In genomic region chr10:28304032-28304571, GRCh38 we compare ENCODE assay signal across 11 cellular contexts. TPM values are rescaled to one million over a fixed set of nuclear protein-coding genes. Genes with fewer than 3 reads are reported as not detected.
A peak's percentile ranks its signal among the peaks of the same experiment; 100 is the strongest.
DNase-seq lines count a peak whose midpoint lies in the region; ATAC-seq, FAIRE-seq and TF ChIP-seq lines count a peak whose summit lies in the region.
"Had no signal": no experiment of that assay in that cellular context is flagged by ENCODE, and none has a peak within 500 bp of the region (broad histone marks: within the 10 kb centered on the region; RNA-seq: fewer than 3 reads in every experiment).

No MANE protein-coding gene starts in this region.

- peak; percentile 27 for FAIRE-seq in GM12892 (lab: Jason Lieb, UNC)

- H3K36me3 Mint-ChIP-seq in CD14-positive monocyte, result peaks cover 0 to 3% of the 10 kb centered on the region in 2 donors
- H3K36me3 Mint-ChIP-seq in activated T-helper 17 cell treated with anti-CD3 and anti-CD28 coated beads, Interleukin-2, amount 50 U/mL, for 72 hours (ENCODE audit: low read depth), result no peaks in the 10 kb centered on the region
- H3K36me3 Mint-ChIP-seq in naive thymus-derived CD4-positive, alpha-beta T cell, result no peaks in the 10 kb centered on the region

- TF ChIP-seq POLR2A in GM12892 (IDR thresholded peaks at IDR 0.05; ENCODE audit: low read depth, low read length) (no peak), vagina (IDR thresholded peaks at IDR 0.05) (no peak)

- POLR2A ChIA-PET in naive thymus-derived CD4-positive, alpha-beta T cell (lab: Charles Lee), result interaction anchor here (0.8 to 26.2 kb wide), 9 partner anchors 10 to 800 kb away, joined by 3 to 390 read pairs (median 4); no protein-coding TSS in a partner anchor

- H3K4me3 ChIP-seq in naive thymus-derived CD4-positive, alpha-beta T cell (ENCODE audit: low read length), result no peak overlapping the region
- H3K4me3 ChIP-seq in SJCRH30, result no peak overlapping the region
- no peak overlapping the region for H3K4me3 ChIP-seq in vagina

- peak overlapping the region; percentile 86 for H3K27ac ChIP-seq in naive thymus-derived CD4-positive, alpha-beta T cell (ENCODE audit: low read depth, low read length)
- H3K27ac ChIP-seq in SJCRH30 (no peak overlapping the region), vagina (no peak overlapping the region)
- H3K27ac ChIP-seq: epithelial cell of prostate had no signal

- no peaks in the 10 kb centered on the region for H3K36me3 ChIP-seq in naive thymus-derived CD4-positive, alpha-beta T cell (ENCODE audit: control insufficient read depth in 2 of 3, insufficient read depth in 3 of 3, low read length in 3 of 3)
- H3K36me3 ChIP-seq in SJCRH30, result no peaks in the 10 kb centered on the region
- H3K36me3 ChIP-seq in vagina, result no peaks in the 10 kb centered on the region
- H3K36me3 ChIP-seq: HAP-1 had no signal

- H3K4me1 ChIP-seq in naive thymus-derived CD4-positive, alpha-beta T cell (ENCODE audit: control insufficient read depth in 2 of 2, insufficient read depth in 2 of 2, low read length in 2 of 2), result peaks cover 8 to 39% of the 10 kb centered on the region in 2 donors
- H3K4me1 ChIP-seq in SJCRH30 (peaks cover 3% of the 10 kb centered on the region; the same call in 1 of the 2 replicates), vagina (peaks cover 18% of the 10 kb centered on the region)

- CTCF ChIA-PET in naive thymus-derived CD4-positive, alpha-beta T cell (lab: Charles Lee), result interaction anchor here (0.6 to 12.2 kb wide), 6 partner anchors 17 to 79 kb away, joined by 3 to 210 read pairs (median 26); no protein-coding TSS in a partner anchor

- intact Hi-C loops in CD14-positive monocyte (cut with micrococcal nuclease), result loop anchor here (5.0 to 10.0 kb wide), 4 partner anchors 49 to 78 kb away; no protein-coding TSS in a partner anchor
- intact Hi-C loops in naive thymus-derived CD4-positive, alpha-beta T cell (cut with micrococcal nuclease), result loop anchor here (5.0 to 10.0 kb wide), 2 partner anchors 371 to 802 kb away; partner anchors contain the start of genes BAMBI (in 1 of the 2) and RAB18 (in 1 of the 2)
- intact Hi-C loops in vagina (cut with DNase I), result no loop called here

- peak overlapping the region; percentile 84 to 96 (median 92) for H3K27ac Mint-ChIP-seq in CD14-positive monocyte
- H3K27ac Mint-ChIP-seq in activated T-helper 17 cell treated with anti-CD3 and anti-CD28 coated beads, Interleukin-2, amount 50 U/mL, for 72 hours, result peak overlapping the region; percentile 89
- H3K27ac Mint-ChIP-seq in naive thymus-derived CD4-positive, alpha-beta T cell, result peak overlapping the region; percentile 20 to 98 (median 93)

- no peaks in the 10 kb centered on the region for H3K27me3 ChIP-seq in naive thymus-derived CD4-positive, alpha-beta T cell (ENCODE audit: control insufficient read depth in 2 of 2, insufficient read depth in 2 of 2, low read length in 2 of 2)
- H3K27me3 ChIP-seq in SJCRH30, result peaks cover 2% of the 10 kb centered on the region; the same call in 1 of the 2 replicates
- H3K27me3 ChIP-seq in vagina, result no peaks in the 10 kb centered on the region

- no peaks in the 10 kb centered on the region for H3K9me3 Mint-ChIP-seq in CD14-positive monocyte
- no peaks in the 10 kb centered on the region for H3K9me3 Mint-ChIP-seq in activated T-helper 17 cell treated with anti-CD3 and anti-CD28 coated beads, Interleukin-2, amount 50 U/mL, for 72 hours
- H3K9me3 Mint-ChIP-seq in naive thymus-derived CD4-positive, alpha-beta T cell, result no peaks in the 10 kb centered on the region

- DNase-seq in CD14-positive monocyte (ENCODE audit: low spot score), result no peak
- DNase-seq in GM12892 (ENCODE audit: insufficient read length), result no peak
- DNase-seq in naive thymus-derived CD4-positive, alpha-beta T cell, result peak in 1 of 9 donors; percentile 14
- DNase-seq in SJCRH30, result no peak
- DNase-seq in HPDE6-E6E7 (ENCODE audit: extremely low spot score), result no peak
- DNase-seq in germinal center (ENCODE audit: low spot score), result no peak
- no peak for DNase-seq in vagina (ENCODE audit: extremely low spot score in 2 of 2)
- DNase-seq: NCI-H510A had no signal

- peak overlapping the region; percentile 90 to 96 for H3K4me3 Mint-ChIP-seq in CD14-positive monocyte
- peak overlapping the region; percentile 97 for H3K4me3 Mint-ChIP-seq in activated T-helper 17 cell treated with anti-CD3 and anti-CD28 coated beads, Interleukin-2, amount 50 U/mL, for 72 hours
- H3K4me3 Mint-ChIP-seq in naive thymus-derived CD4-positive, alpha-beta T cell, result peak overlapping the region; percentile 85 to 99 (median 92)

- H3K27me3 Mint-ChIP-seq in CD14-positive monocyte (ENCODE audit: low read depth in 3 of 3), result peaks cover 0 to 2% (median 0%) of the 10 kb centered on the region in 3 donors
- no peaks in the 10 kb centered on the region for H3K27me3 Mint-ChIP-seq in activated T-helper 17 cell treated with anti-CD3 and anti-CD28 coated beads, Interleukin-2, amount 50 U/mL, for 72 hours
- peaks cover 0 to 59% (median 0%) of the 10 kb centered on the region in 5 donors for H3K27me3 Mint-ChIP-seq in naive thymus-derived CD4-positive, alpha-beta T cell

- no peaks in the 10 kb centered on the region for H3K9me3 ChIP-seq in naive thymus-derived CD4-positive, alpha-beta T cell (ENCODE audit: control insufficient read depth in 2 of 3, low read length in 3 of 3)
- H3K9me3 ChIP-seq in SJCRH30 (replicated peaks) (no peaks in the 10 kb centered on the region), vagina (no peaks in the 10 kb centered on the region)
- H3K9me3 ChIP-seq: HAP-1 had no signal

- peaks cover 80% of the 10 kb centered on the region for H3K4me1 Mint-ChIP-seq in CD14-positive monocyte
- H3K4me1 Mint-ChIP-seq in activated T-helper 17 cell treated with anti-CD3 and anti-CD28 coated beads, Interleukin-2, amount 50 U/mL, for 72 hours, result peaks cover 16% of the 10 kb centered on the region
- H3K4me1 Mint-ChIP-seq in naive thymus-derived CD4-positive, alpha-beta T cell, result peaks cover 27 to 78% (median 66%) of the 10 kb centered on the region in 7 donors

- ATAC-seq in activated T-helper 17 cell treated with anti-CD3 and anti-CD28 coated beads, Interleukin-2, amount 50 U/mL, for 72 hours (replicated peaks), result no peak
- ATAC-seq in naive thymus-derived CD4-positive, alpha-beta T cell, result no peak

- TF ChIP-seq CTCF in CD14-positive monocyte (IDR thresholded peaks at IDR 0.05), result no peak
- TF ChIP-seq CTCF in vagina (IDR thresholded peaks at IDR 0.05), result no peak

RNA-seq across cellular contexts. Expression of gene MPP7, which starts 1.2 kb away (rescaled TPM):
- polyA plus RNA-seq in CD14-positive monocyte, result 10 to 100 TPM; 33.6 to 48.3 TPM
- polyA plus RNA-seq in GM12892 (2012; ENCODE audit: missing spikeins), result not detected
- total RNA-seq in activated T-helper 17 cell treated with anti-CD3 and anti-CD28 coated beads, Interleukin-2, amount 50 U/mL, for 72 hours, result 1 to 10 TPM; 2.9 to 5.8 TPM
- 10 to 100 TPM in 4 of 5 experiments, 1 to 10 TPM in 1; 9.7 to 44.7 (median 36.1) TPM for total RNA-seq in naive thymus-derived CD4-positive, alpha-beta T cell
- polyA plus RNA-seq in naive thymus-derived CD4-positive, alpha-beta T cell, result 10 to 100 TPM; 43.3 to 46.8 TPM
- total RNA-seq in SJCRH30 (2014; rRNA removed; shearing (Covaris generic)), result 5.2 and 5.9 TPM in 2 replicates
- 24.8 TPM for total RNA-seq in vagina
